In the genomic region with DNA sequence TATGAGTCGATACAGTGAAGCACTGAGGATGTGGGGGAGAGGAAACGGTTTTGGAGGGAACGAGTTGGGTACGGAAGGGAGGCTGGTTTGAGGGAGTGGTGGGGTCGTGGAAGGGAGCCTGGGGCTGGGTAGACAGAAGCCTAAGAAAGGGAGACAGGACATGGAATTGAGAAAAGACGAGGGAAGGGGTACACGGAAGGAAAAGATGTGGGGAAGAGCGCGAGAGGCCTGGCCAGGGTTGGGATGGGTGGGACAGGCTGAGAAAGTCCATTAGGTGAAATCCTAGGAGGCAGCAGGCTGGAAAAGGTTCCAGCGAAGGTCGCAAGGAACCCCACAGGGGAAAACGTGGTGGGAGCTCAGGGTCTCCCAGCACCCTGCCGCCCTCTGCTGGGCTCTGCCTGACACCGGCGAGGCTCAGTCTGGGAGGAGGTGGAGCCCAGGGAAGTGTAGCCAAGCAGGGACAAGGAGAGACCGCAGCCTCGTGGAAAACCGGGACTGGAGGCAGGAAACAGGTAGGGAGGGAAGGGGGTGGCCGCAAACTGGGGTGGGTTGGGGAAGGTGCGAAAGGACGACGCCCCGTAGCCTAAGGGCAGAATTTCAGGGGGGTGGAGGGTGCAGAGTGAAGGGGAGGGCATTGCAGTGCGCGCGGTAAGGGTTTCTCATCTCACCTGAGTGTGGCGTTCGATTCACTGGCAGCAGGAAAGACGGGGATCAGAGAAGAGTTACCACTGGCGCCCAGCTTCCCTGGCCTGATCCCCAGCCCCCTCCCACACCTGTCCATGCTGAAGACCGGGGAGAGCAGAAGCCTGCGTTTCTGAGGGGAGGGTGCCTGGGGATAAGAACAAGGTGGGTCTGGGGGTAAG, we compare ENCODE assay signal across 1 cellular context.
TF ChIP-seq lines count a peak whose summit lies in the region.

No MANE protein-coding gene starts in this region.

TF ChIP-seq in K562, 482 proteins besides CTCF, POLR2A, EP300 and RAD21 (continued from another document and continues in another):
- TF ChIP-seq, protein P1, sequence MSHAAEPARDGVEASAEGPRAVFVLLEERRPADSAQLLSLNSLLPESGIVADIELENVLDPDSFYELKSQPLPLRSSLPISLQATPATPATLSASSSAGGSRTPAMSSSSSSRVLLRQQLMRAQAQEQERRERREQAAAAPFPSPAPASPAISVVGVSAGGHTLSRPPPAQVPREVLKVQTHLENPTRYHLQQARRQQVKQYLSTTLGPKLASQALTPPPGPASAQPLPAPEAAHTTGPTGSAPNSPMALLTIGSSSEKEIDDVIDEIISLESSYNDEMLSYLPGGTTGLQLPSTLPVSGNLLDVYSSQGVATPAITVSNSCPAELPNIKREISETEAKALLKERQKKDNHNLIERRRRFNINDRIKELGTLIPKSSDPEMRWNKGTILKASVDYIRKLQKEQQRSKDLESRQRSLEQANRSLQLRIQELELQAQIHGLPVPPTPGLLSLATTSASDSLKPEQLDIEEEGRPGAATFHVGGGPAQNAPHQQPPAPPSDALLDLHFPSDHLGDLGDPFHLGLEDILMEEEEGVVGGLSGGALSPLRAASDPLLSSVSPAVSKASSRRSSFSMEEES (CRISPR knock-in tag; IDR thresholded peaks at IDR 0.05): no peak
- TF ChIP-seq, protein P2, sequence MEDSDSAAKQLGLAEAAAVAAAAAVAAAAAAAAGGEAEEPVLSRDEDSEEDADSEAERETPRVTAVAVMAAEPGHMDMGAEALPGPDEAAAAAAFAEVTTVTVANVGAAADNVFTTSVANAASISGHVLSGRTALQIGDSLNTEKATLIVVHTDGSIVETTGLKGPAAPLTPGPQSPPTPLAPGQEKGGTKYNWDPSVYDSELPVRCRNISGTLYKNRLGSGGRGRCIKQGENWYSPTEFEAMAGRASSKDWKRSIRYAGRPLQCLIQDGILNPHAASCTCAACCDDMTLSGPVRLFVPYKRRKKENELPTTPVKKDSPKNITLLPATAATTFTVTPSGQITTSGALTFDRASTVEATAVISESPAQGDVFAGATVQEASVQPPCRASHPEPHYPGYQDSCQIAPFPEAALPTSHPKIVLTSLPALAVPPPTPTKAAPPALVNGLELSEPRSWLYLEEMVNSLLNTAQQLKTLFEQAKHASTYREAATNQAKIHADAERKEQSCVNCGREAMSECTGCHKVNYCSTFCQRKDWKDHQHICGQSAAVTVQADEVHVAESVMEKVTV (CRISPR knock-in tag; IDR thresholded peaks at IDR 0.05): no peak
- TF ChIP-seq PRPF4 (IDR thresholded peaks at IDR 0.05; ENCODE audit: insufficient read depth, low read depth, low read length, poor library complexity, severe bottlenecking) (no peak), TOE1 (IDR thresholded peaks at IDR 0.05; ENCODE audit: borderline replicate concordance) (peak; percentile 31; the same call in 1 of the 2 replicates), TOE1 (CRISPR knock-in tag; IDR thresholded peaks at IDR 0.05; ENCODE audit: borderline replicate concordance, low read depth) (no peak), CHCHD3 (CRISPR knock-in tag; IDR thresholded peaks at IDR 0.05) (no peak), RBM17 (IDR thresholded peaks at IDR 0.05; ENCODE audit: borderline replicate concordance, low read depth, low read length) (no peak), ZZZ3 (IDR thresholded peaks at IDR 0.05) (no peak), NCOA2 (IDR thresholded peaks at IDR 0.05; ENCODE audit: partially characterized antibody in 2 of 2) (no peak), CBFA2T2 (conservative IDR thresholded peaks at IDR 0.05) (no peak), NCOR1 (IDR thresholded peaks at IDR 0.05) (0 out of 2 replicates have a peak, but pooled peaks have one; percentile 29), ZNF785 (CRISPR knock-in tag; IDR thresholded peaks at IDR 0.05) (no peak), RCOR1 (IDR thresholded peaks at IDR 0.05; ENCODE audit: borderline replicate concordance in 1 of 2, low read depth in 2 of 2, low read length in 2 of 2) (peak in 1 of 2 experiments; percentile 28; a peak in 1 of 4 replicates), CBFB (CRISPR knock-in tag; IDR thresholded peaks at IDR 0.05) (peak; percentile 53; the same call in 1 of the 2 replicates), TBL1XR1 (IDR thresholded peaks at IDR 0.05; ENCODE audit: low read length in 2 of 2) (no peak), ZEB2 (IDR thresholded peaks at IDR 0.05) (peak; percentile 52), CTBP1 (IDR thresholded peaks at IDR 0.05; ENCODE audit: borderline replicate concordance) (peak; percentile 53; the same call in 1 of the 2 replicates), EP400 (IDR thresholded peaks at IDR 0.05) (peak; percentile 81; the same call in 1 of the 2 replicates), MTA3 (IDR thresholded peaks at IDR 0.05; ENCODE audit: borderline replicate concordance) (0 out of 2 replicates have a peak, but pooled peaks have one; percentile 57), ZNF197 (CRISPR knock-in tag; IDR thresholded peaks at IDR 0.05; ENCODE audit: low read depth) (no peak), RBBP5 (IDR thresholded peaks at IDR 0.05; ENCODE audit: borderline replicate concordance, insufficient read depth, low read length, poor library complexity, severe bottlenecking) (peak; percentile 55)
- TF ChIP-seq, protein P3, sequence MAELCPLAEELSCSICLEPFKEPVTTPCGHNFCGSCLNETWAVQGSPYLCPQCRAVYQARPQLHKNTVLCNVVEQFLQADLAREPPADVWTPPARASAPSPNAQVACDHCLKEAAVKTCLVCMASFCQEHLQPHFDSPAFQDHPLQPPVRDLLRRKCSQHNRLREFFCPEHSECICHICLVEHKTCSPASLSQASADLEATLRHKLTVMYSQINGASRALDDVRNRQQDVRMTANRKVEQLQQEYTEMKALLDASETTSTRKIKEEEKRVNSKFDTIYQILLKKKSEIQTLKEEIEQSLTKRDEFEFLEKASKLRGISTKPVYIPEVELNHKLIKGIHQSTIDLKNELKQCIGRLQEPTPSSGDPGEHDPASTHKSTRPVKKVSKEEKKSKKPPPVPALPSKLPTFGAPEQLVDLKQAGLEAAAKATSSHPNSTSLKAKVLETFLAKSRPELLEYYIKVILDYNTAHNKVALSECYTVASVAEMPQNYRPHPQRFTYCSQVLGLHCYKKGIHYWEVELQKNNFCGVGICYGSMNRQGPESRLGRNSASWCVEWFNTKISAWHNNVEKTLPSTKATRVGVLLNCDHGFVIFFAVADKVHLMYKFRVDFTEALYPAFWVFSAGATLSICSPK (IDR thresholded peaks at IDR 0.05; ENCODE audit: borderline replicate concordance): peak; percentile 95; the same call in 1 of the 2 replicates
- TF ChIP-seq, protein P4, sequence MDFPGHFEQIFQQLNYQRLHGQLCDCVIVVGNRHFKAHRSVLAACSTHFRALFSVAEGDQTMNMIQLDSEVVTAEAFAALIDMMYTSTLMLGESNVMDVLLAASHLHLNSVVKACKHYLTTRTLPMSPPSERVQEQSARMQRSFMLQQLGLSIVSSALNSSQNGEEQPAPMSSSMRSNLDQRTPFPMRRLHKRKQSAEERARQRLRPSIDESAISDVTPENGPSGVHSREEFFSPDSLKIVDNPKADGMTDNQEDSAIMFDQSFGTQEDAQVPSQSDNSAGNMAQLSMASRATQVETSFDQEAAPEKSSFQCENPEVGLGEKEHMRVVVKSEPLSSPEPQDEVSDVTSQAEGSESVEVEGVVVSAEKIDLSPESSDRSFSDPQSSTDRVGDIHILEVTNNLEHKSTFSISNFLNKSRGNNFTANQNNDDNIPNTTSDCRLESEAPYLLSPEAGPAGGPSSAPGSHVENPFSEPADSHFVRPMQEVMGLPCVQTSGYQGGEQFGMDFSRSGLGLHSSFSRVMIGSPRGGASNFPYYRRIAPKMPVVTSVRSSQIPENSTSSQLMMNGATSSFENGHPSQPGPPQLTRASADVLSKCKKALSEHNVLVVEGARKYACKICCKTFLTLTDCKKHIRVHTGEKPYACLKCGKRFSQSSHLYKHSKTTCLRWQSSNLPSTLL (IDR thresholded peaks at IDR 0.05): peak; percentile 54; the same call in 1 of the 2 replicates
- TF ChIP-seq, protein P5, sequence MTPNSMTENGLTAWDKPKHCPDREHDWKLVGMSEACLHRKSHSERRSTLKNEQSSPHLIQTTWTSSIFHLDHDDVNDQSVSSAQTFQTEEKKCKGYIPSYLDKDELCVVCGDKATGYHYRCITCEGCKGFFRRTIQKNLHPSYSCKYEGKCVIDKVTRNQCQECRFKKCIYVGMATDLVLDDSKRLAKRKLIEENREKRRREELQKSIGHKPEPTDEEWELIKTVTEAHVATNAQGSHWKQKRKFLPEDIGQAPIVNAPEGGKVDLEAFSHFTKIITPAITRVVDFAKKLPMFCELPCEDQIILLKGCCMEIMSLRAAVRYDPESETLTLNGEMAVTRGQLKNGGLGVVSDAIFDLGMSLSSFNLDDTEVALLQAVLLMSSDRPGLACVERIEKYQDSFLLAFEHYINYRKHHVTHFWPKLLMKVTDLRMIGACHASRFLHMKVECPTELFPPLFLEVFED (CRISPR knock-in tag; conservative IDR thresholded peaks at IDR 0.05): peak; percentile 96
- TF ChIP-seq, protein P6, sequence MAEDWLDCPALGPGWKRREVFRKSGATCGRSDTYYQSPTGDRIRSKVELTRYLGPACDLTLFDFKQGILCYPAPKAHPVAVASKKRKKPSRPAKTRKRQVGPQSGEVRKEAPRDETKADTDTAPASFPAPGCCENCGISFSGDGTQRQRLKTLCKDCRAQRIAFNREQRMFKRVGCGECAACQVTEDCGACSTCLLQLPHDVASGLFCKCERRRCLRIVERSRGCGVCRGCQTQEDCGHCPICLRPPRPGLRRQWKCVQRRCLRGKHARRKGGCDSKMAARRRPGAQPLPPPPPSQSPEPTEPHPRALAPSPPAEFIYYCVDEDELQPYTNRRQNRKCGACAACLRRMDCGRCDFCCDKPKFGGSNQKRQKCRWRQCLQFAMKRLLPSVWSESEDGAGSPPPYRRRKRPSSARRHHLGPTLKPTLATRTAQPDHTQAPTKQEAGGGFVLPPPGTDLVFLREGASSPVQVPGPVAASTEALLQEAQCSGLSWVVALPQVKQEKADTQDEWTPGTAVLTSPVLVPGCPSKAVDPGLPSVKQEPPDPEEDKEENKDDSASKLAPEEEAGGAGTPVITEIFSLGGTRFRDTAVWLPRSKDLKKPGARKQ (CRISPR knock-in tag; IDR thresholded peaks at IDR 0.05): no peak
- TF ChIP-seq, protein P7, sequence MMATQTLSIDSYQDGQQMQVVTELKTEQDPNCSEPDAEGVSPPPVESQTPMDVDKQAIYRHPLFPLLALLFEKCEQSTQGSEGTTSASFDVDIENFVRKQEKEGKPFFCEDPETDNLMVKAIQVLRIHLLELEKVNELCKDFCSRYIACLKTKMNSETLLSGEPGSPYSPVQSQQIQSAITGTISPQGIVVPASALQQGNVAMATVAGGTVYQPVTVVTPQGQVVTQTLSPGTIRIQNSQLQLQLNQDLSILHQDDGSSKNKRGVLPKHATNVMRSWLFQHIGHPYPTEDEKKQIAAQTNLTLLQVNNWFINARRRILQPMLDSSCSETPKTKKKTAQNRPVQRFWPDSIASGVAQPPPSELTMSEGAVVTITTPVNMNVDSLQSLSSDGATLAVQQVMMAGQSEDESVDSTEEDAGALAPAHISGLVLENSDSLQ (IDR thresholded peaks at IDR 0.05): peak; percentile 4; the same call in 1 of the 2 replicates
- TF ChIP-seq, protein P8, sequence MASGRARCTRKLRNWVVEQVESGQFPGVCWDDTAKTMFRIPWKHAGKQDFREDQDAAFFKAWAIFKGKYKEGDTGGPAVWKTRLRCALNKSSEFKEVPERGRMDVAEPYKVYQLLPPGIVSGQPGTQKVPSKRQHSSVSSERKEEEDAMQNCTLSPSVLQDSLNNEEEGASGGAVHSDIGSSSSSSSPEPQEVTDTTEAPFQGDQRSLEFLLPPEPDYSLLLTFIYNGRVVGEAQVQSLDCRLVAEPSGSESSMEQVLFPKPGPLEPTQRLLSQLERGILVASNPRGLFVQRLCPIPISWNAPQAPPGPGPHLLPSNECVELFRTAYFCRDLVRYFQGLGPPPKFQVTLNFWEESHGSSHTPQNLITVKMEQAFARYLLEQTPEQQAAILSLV (tag; IDR thresholded peaks at IDR 0.05): no peak
